In the genomic region with DNA sequence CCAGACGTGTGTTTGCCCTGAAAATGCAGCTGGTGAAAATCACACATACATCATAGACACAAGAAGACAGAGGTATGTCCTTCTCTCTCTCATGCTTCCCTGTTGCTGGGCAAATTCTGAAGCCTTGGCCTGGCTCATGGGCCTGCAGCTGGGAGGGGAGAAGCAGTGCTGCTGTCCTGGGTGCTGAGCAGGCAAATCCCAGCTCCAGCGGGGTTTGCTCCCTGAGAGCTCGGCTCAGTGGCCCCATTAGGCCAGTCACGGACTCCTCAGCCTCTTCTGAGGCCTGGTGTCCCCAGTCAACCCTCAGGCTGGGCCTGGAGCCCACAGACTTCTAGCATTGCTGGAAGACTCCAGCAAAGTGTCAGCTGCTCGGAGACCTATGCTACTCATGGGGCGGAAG, we compare ENCODE assay signal across 13 cellular contexts. TPM values are rescaled to one million over a fixed set of nuclear protein-coding genes. Genes with fewer than 3 reads are reported as not detected.
A peak's percentile ranks its signal among the peaks of the same experiment; 100 is the strongest.
DNase-seq lines count a peak whose midpoint lies in the region; ATAC-seq and TF ChIP-seq lines count a peak whose summit lies in the region.
"Had no signal": no experiment of that assay in that cellular context is flagged by ENCODE, and none has a peak within 500 bp of the region (broad histone marks: within the 10 kb centered on the region; RNA-seq: fewer than 3 reads in every experiment).

No MANE protein-coding gene starts in this region.

- TF ChIP-seq POLR2A in NB4 (IDR thresholded peaks at IDR 0.05; ENCODE audit: extremely low read depth, insufficient read length), result no peak
- no peak for TF ChIP-seq POLR2A in lower leg skin (IDR thresholded peaks at IDR 0.05)

- DNase-seq in EL (peak; percentile 15), NB4 (ENCODE audit: low read depth) (peak; percentile 62), ecto neural progenitor cell (ENCODE audit: low spot score) (peak; percentile 72), lower leg skin (ENCODE audit: low spot score in 2 of 2) (no peak), lower lobe of right lung (no peak)
- DNase-seq: activated CD4-positive, alpha-beta memory T cell treated with anti-CD3 and anti-CD28 coated beads, Interleukin-2, amount 10 ng/mL, durations not matched to agents 7 days and 5 days; activated naive CD4-positive, alpha-beta T cell treated with anti-CD3 and anti-CD28 coated beads, Interleukin-2, amount 50 U/mL, for 16 hours; CD4-positive, alpha-beta memory T cell; midbrain; NCI-H1694 had no signal

- H3K4me3 ChIP-seq in NB4 (ENCODE audit: low read depth, low read length) (no peak overlapping the region), liver (ENCODE audit: low read depth in 1 of 3, low read length in 3 of 3) (no peak overlapping the region), lower leg skin (ENCODE audit: low read depth, poor library complexity, severe bottlenecking) (no peak overlapping the region), lower lobe of right lung (no peak overlapping the region)

- no peak overlapping the region for H3K27ac ChIP-seq in liver (ENCODE audit: low read depth in 1 of 2, low read length in 2 of 2)
- H3K27ac ChIP-seq in lower lobe of right lung, result no peak overlapping the region

- H3K9ac ChIP-seq in liver (ENCODE audit: low read depth in 1 of 2, low read length in 2 of 2), result no peak overlapping the region

- TF ChIP-seq RAD21 in liver (IDR thresholded peaks at IDR 0.05), result no peak

- intact Hi-C loops in lower leg skin (cut with DNase I; ENCODE audit: low total_unique reads), result no loop called here
- intact Hi-C loops in lower lobe of right lung (cut with DNase I), result no loop called here

- H3K27me3 ChIP-seq in liver (ENCODE audit: control insufficient read depth in 4 of 4, insufficient read depth in 4 of 4, low read length in 3 of 4), result no peaks in the 10 kb centered on the region
- H3K27me3 ChIP-seq in lower lobe of right lung (ENCODE audit: low read depth), result peaks cover 22% of the 10 kb centered on the region

- no peaks in the 10 kb centered on the region for H3K9me3 ChIP-seq in liver (ENCODE audit: control insufficient read depth in 4 of 4, low read length in 3 of 4)
- no peaks in the 10 kb centered on the region for H3K9me3 ChIP-seq in lower lobe of right lung

- ATAC-seq in lower lobe of right lung (no peak), HG03280 (IDR thresholded peaks at IDR 0.05; ENCODE audit: unreplicated experiment) (no peak), HG03139 (IDR thresholded peaks at IDR 0.05; ENCODE audit: unreplicated experiment) (no peak)

- H3K36me3 ChIP-seq in liver (ENCODE audit: control insufficient read depth in 4 of 4, insufficient read depth in 3 of 4, low read depth in 1 of 4, low read length in 3 of 4) (no peaks in the 10 kb centered on the region), lower lobe of right lung (no peaks in the 10 kb centered on the region)

- no peaks in the 10 kb centered on the region for H3K4me1 ChIP-seq in liver (ENCODE audit: control insufficient read depth in 4 of 4, insufficient read depth in 4 of 4, low read length in 3 of 4)
- H3K4me1 ChIP-seq in lower lobe of right lung, result no peaks in the 10 kb centered on the region

- WGBS in liver, result 87% methylated on average over 6 of the region's 6 CpGs
- 76 to 80% methylated on average over 5 to 6 of the region's 6 CpGs for WGBS in lower leg skin, 2 donors

- no peak for TF ChIP-seq CTCF in NB4 (IDR thresholded peaks at IDR 0.05; ENCODE audit: low read depth, low read length)
- TF ChIP-seq CTCF in liver (IDR thresholded peaks at IDR 0.05; ENCODE audit: low read depth, low read length, missing input control), result no peak
- no peak for TF ChIP-seq CTCF in lower leg skin (IDR thresholded peaks at IDR 0.05)
- no peak for TF ChIP-seq CTCF in lower lobe of right lung (IDR thresholded peaks at IDR 0.05)

TF ChIP-seq in liver, 16 proteins besides CTCF, POLR2A, EP300 and RAD21:
- TF ChIP-seq REST (IDR thresholded peaks at IDR 0.05) (peak; percentile 62), GABPA (IDR thresholded peaks at IDR 0.05 in 1 of 2, conservative IDR thresholded peaks at IDR 0.05 in 1 of 2) (no peak)

RNA-seq across cellular contexts. Expression of gene RHBDL3, which starts 11.7 kb away (rescaled TPM):
- total RNA-seq in liver, result under 1 TPM; 0.05 to 0.17 TPM
- polyA plus RNA-seq in liver, result under 1 TPM in 1 of 2 donors, not detected in 1; 0.02 TPM
- total RNA-seq in lower leg skin, result under 1 TPM in 3 of 4 donors, not detected in 1; 0.12 to 0.71 (median 0.55) TPM
- total RNA-seq in lower lobe of right lung, result 0.18 TPM
- total RNA-seq: CD4-positive, alpha-beta memory T cell had no signal
- polyA plus RNA-seq: CD4-positive, alpha-beta memory T cell had no signal

Comparison
In these comparisons a context has a peak if more than half of its experiments do, and no peak if none do; other contexts are left out.
1. DNase-seq: peak in EL (single experiment), NB4 (single experiment) and ecto neural progenitor cell (single experiment); none in lower leg skin (0 of 2) and lower lobe of right lung (single experiment).